19 cellular contexts compared by ENCODE assay signal in genomic region chr3:131242201-131242600, GRCh38.
DNase-seq lines count a peak whose midpoint lies in the region; TF ChIP-seq lines count a peak whose summit lies in the region.
"Had no signal": no experiment of that assay in that cellular context is flagged by ENCODE, and none has a peak within 500 bp of the region (broad histone marks: within the 10 kb centered on the region; RNA-seq: fewer than 3 reads in every experiment).

No MANE protein-coding gene starts in this region.

- TF ChIP-seq EP300 in Ishikawa (IDR thresholded peaks at IDR 0.05; ENCODE audit: borderline replicate concordance), result no peak

- intact Hi-C loops in activated T-helper 1 cell treated with anti-CD3 and anti-CD28 coated beads, Interleukin-12 subunit alpha, Interleukin-12 subunit beta, Interleukin-2, Interleukin-4 antibody, amounts not matched to agents 30 ng/mL and 10 ng/mL and 1 ng/mL, durations not matched to agents 14 hours and 24 hours and 36 hours (cut with micrococcal nuclease), result no loop called here

- H3K27me3 Mint-ChIP-seq in activated T-helper 1 cell treated with anti-CD3 and anti-CD28 coated beads, Interleukin-12 subunit alpha, Interleukin-12 subunit beta, Interleukin-2, Interleukin-4 antibody, amounts not matched to agents 30 ng/mL and 10 ng/mL and 1 ng/mL, durations not matched to agents 14 hours and 24 hours and 36 hours (ENCODE audit: insufficient read depth), result no peaks in the 10 kb centered on the region
- H3K27me3 Mint-ChIP-seq: CD4-positive, alpha-beta memory T cell had no signal

- no peak overlapping the region for H3K27ac Mint-ChIP-seq in activated T-helper 1 cell treated with anti-CD3 and anti-CD28 coated beads, Interleukin-12 subunit alpha, Interleukin-12 subunit beta, Interleukin-2, Interleukin-4 antibody, amounts not matched to agents 30 ng/mL and 10 ng/mL and 1 ng/mL, durations not matched to agents 14 hours and 24 hours and 36 hours
- H3K27ac Mint-ChIP-seq: activated CD8-positive, alpha-beta T cell treated with anti-CD3 and anti-CD28 coated beads, Interleukin-2, amount 10 ng/mL, durations not matched to agents 7 days and 5 days; CD4-positive, alpha-beta memory T cell; dendritic cell treated with granulocyte-macrophage colony-stimulating factor and Interleukin-4, amounts not matched to agents 40 ng/mL and 50 ng/mL, for 4 days; immature natural killer cell; mesothelial cell of epicardium; nephron had no signal

- no peaks in the 10 kb centered on the region for H3K36me3 Mint-ChIP-seq in activated T-helper 1 cell treated with anti-CD3 and anti-CD28 coated beads, Interleukin-12 subunit alpha, Interleukin-12 subunit beta, Interleukin-2, Interleukin-4 antibody, amounts not matched to agents 30 ng/mL and 10 ng/mL and 1 ng/mL, durations not matched to agents 14 hours and 24 hours and 36 hours (ENCODE audit: low read depth)
- H3K36me3 Mint-ChIP-seq: CD4-positive, alpha-beta memory T cell; immature natural killer cell; mesothelial cell of epicardium had no signal

- peak; percentile 21; the same call in 1 of the 2 replicates for TF ChIP-seq CTCF in VCaP (conservative IDR thresholded peaks at IDR 0.05)

- peak; percentile 15; the same call in 1 of the 2 replicates for TF ChIP-seq RAD21 in Ishikawa (IDR thresholded peaks at IDR 0.05; ENCODE audit: low read depth)

- DNase-seq in COLO829 (ENCODE audit: low spot score) (peak; percentile 60), myocyte (ENCODE audit: low read depth) (peak; percentile 4), NCI-H226 (no peak)
- no peak for DNase-seq in effector CD8-positive, alpha-beta T cell (lab: John Stamatoyannopoulos, UW)
- DNase-seq in activated T-helper 1 cell treated with anti-CD3 and anti-CD28 coated beads, Interleukin-12 subunit alpha, Interleukin-12 subunit beta, Interleukin-2, Interleukin-4 antibody, amounts not matched to agents 30 ng/mL and 10 ng/mL and 1 ng/mL, durations not matched to agents 14 hours and 24 hours and 36 hours (ENCODE audit: low spot score), result no peak
- DNase-seq: activated CD8-positive, alpha-beta T cell treated with anti-CD3 and anti-CD28 coated beads, Interleukin-2, amount 10 ng/mL, durations not matched to agents 7 days and 5 days; activated gamma-delta T cell treated with Interleukin-2 at 50 U/mL for 16 hours; adrenal gland; CD4-positive, alpha-beta memory T cell; HCEC 1CT; immature natural killer cell; NCI-H1694 treated with DMSO at 0.1 percent for 48 hours; pancreas had no signal

- H3K9me3 Mint-ChIP-seq in activated T-helper 1 cell treated with anti-CD3 and anti-CD28 coated beads, Interleukin-12 subunit alpha, Interleukin-12 subunit beta, Interleukin-2, Interleukin-4 antibody, amounts not matched to agents 30 ng/mL and 10 ng/mL and 1 ng/mL, durations not matched to agents 14 hours and 24 hours and 36 hours, result no peaks in the 10 kb centered on the region
- H3K9me3 Mint-ChIP-seq: dendritic cell treated with granulocyte-macrophage colony-stimulating factor and Interleukin-4, amounts not matched to agents 40 ng/mL and 50 ng/mL, for 4 days; mesothelial cell of epicardium; nephron had no signal

- H3K4me1 Mint-ChIP-seq in activated T-helper 1 cell treated with anti-CD3 and anti-CD28 coated beads, Interleukin-12 subunit alpha, Interleukin-12 subunit beta, Interleukin-2, Interleukin-4 antibody, amounts not matched to agents 30 ng/mL and 10 ng/mL and 1 ng/mL, durations not matched to agents 14 hours and 24 hours and 36 hours (ENCODE audit: low read depth), result no peaks in the 10 kb centered on the region
- H3K4me1 Mint-ChIP-seq: CD4-positive, alpha-beta memory T cell; immature natural killer cell; mesothelial cell of epicardium; nephron had no signal

- no peak overlapping the region for H3K27ac ChIP-seq in VCaP
- H3K27ac ChIP-seq: adrenal gland, hepatocyte, pancreas had no signal

- H3K4me3 Mint-ChIP-seq in activated T-helper 1 cell treated with anti-CD3 and anti-CD28 coated beads, Interleukin-12 subunit alpha, Interleukin-12 subunit beta, Interleukin-2, Interleukin-4 antibody, amounts not matched to agents 30 ng/mL and 10 ng/mL and 1 ng/mL, durations not matched to agents 14 hours and 24 hours and 36 hours, result no peak overlapping the region
- H3K4me3 Mint-ChIP-seq: activated CD8-positive, alpha-beta T cell treated with anti-CD3 and anti-CD28 coated beads, Interleukin-2, amount 10 ng/mL, durations not matched to agents 7 days and 5 days; CD4-positive, alpha-beta memory T cell; dendritic cell treated with granulocyte-macrophage colony-stimulating factor and Interleukin-4, amounts not matched to agents 40 ng/mL and 50 ng/mL, for 4 days; immature natural killer cell; mesothelial cell of epicardium; nephron had no signal

TF ChIP-seq in Ishikawa, 13 proteins besides CTCF, POLR2A, EP300 and RAD21:
- no peak for TF ChIP-seq TAF1 (IDR thresholded peaks at IDR 0.05; ENCODE audit: low read depth)
- TF ChIP-seq USF1 (IDR thresholded peaks at IDR 0.05), result no peak
- no peak for TF ChIP-seq TEAD4 (IDR thresholded peaks at IDR 0.05)
- TF ChIP-seq CEBPB (IDR thresholded peaks at IDR 0.05), result no peak
- TF ChIP-seq, protein P1, sequence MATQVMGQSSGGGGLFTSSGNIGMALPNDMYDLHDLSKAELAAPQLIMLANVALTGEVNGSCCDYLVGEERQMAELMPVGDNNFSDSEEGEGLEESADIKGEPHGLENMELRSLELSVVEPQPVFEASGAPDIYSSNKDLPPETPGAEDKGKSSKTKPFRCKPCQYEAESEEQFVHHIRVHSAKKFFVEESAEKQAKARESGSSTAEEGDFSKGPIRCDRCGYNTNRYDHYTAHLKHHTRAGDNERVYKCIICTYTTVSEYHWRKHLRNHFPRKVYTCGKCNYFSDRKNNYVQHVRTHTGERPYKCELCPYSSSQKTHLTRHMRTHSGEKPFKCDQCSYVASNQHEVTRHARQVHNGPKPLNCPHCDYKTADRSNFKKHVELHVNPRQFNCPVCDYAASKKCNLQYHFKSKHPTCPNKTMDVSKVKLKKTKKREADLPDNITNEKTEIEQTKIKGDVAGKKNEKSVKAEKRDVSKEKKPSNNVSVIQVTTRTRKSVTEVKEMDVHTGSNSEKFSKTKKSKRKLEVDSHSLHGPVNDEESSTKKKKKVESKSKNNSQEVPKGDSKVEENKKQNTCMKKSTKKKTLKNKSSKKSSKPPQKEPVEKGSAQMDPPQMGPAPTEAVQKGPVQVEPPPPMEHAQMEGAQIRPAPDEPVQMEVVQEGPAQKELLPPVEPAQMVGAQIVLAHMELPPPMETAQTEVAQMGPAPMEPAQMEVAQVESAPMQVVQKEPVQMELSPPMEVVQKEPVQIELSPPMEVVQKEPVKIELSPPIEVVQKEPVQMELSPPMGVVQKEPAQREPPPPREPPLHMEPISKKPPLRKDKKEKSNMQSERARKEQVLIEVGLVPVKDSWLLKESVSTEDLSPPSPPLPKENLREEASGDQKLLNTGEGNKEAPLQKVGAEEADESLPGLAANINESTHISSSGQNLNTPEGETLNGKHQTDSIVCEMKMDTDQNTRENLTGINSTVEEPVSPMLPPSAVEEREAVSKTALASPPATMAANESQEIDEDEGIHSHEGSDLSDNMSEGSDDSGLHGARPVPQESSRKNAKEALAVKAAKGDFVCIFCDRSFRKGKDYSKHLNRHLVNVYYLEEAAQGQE (IDR thresholded peaks at IDR 0.05; ENCODE audit: low read depth), result no peak
- TF ChIP-seq NFIC (IDR thresholded peaks at IDR 0.05), result no peak
- TF ChIP-seq, protein P2, sequence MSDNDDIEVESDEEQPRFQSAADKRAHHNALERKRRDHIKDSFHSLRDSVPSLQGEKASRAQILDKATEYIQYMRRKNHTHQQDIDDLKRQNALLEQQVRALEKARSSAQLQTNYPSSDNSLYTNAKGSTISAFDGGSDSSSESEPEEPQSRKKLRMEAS (IDR thresholded peaks at IDR 0.05), result no peak
- TF ChIP-seq EGR1 (IDR thresholded peaks at IDR 0.05), result no peak
- no peak for TF ChIP-seq CREB1 (IDR thresholded peaks at IDR 0.05; ENCODE audit: low read depth)
- TF ChIP-seq FOXM1 (IDR thresholded peaks at IDR 0.05; ENCODE audit: borderline replicate concordance, low read depth), result no peak
- no peak for TF ChIP-seq ZBTB7A (IDR thresholded peaks at IDR 0.05; ENCODE audit: low read depth)
- no peak for TF ChIP-seq YY1 (IDR thresholded peaks at IDR 0.05; ENCODE audit: low read depth)
- no peak for TF ChIP-seq TCF12 (IDR thresholded peaks at IDR 0.05; ENCODE audit: low read depth)

Comparison
In these comparisons a context has a peak if more than half of its experiments do, and no peak if none do; other contexts are left out.
1. DNase-seq: peak in COLO829 (single experiment) and myocyte (single experiment); none in effector CD8-positive, alpha-beta T cell (single experiment), activated T-helper 1 cell treated with anti-CD3 and anti-CD28 coated beads, Interleukin-12 subunit alpha, Interleukin-12 subunit beta, Interleukin-2, Interleukin-4 antibody, amounts not matched to agents 30 ng/mL and 10 ng/mL and 1 ng/mL, durations not matched to agents 14 hours and 24 hours and 36 hours (single experiment) and NCI-H226 (single experiment).